Comparison of ENCODE assay signal across 9 cellular contexts in genomic region chr3:72738752-72739520, GRCh38.
DNase-seq lines count a peak whose midpoint lies in the region; ATAC-seq, FAIRE-seq and TF ChIP-seq lines count a peak whose summit lies in the region.
"Had no signal": no experiment of that assay in that cellular context is flagged by ENCODE, and none has a peak within 500 bp of the region (broad histone marks: within the 10 kb centered on the region; RNA-seq: fewer than 3 reads in every experiment).

No MANE protein-coding gene starts in this region.

- BruUV-seq in mammary epithelial cell (replicated peaks; lab: Mats Ljungman, UMichigan) = no TSS peak

- no peaks in the 10 kb centered on the region for H3K27me3 ChIP-seq in mammary epithelial cell (ENCODE audit: insufficient read depth, low read length)

- 44% methylated on average over 15 of the region's 53 CpGs for WGBS in mammary epithelial cell (ENCODE audit: low coverage, missing lambda C conversion rate)

- peak; percentile 68 for ATAC-seq in GM18909 (IDR thresholded peaks at IDR 0.05; ENCODE audit: poor library complexity, unreplicated experiment)

- no peaks in the 10 kb centered on the region for H3K36me3 ChIP-seq in mammary epithelial cell (ENCODE audit: insufficient read depth, low read length)

- no peaks in the 10 kb centered on the region for H3K79me2 ChIP-seq in mammary epithelial cell (ENCODE audit: insufficient read depth, low read length)

- H3K4me3 ChIP-seq in mammary epithelial cell (replicated peaks in 1 of 3; ENCODE audit: insufficient read depth in 1 of 3, low read depth in 2 of 3, low read length in 3 of 3) = peak overlapping the region; percentile 49

- no peaks in the 10 kb centered on the region for H3K4me1 ChIP-seq in mammary epithelial cell (ENCODE audit: insufficient read depth, low read length)

- peak overlapping the region; percentile 90 for H2AFZ ChIP-seq in mammary epithelial cell (ENCODE audit: low read depth, low read length)

- dilution Hi-C loops in mammary epithelial cell (cut with HindIII; ENCODE audit: low sequenced_read_pairs) = no loop called here

- intact Hi-C loops in mammary epithelial cell (cut with micrococcal nuclease) = no loop called here

- H3K4me2 ChIP-seq in mammary epithelial cell (ENCODE audit: insufficient read depth, low read depth, low read length) = peak overlapping the region; percentile 80

- H4K20me1 ChIP-seq in mammary epithelial cell (ENCODE audit: insufficient read depth, low read length) = no peaks in the 10 kb centered on the region

- in situ Hi-C loops in mammary epithelial cell (cut with MboI; ENCODE audit: low sequenced_read_pairs in 2 of 2) = no loop called here

- no peaks in the 10 kb centered on the region for H3K9me3 ChIP-seq in mammary epithelial cell (replicated peaks; ENCODE audit: insufficient read depth, low read length)

- no peak overlapping the region for H3K27ac ChIP-seq in mammary epithelial cell (ENCODE audit: insufficient read depth, low read depth, low read length)

- no peak for FAIRE-seq in urothelium cell line (lab: Jason Lieb, UNC)
- FAIRE-seq: TTC549 had no signal

- no peak for TF ChIP-seq CTCF in mammary epithelial cell (conservative IDR thresholded peaks at IDR 0.05 in 1 of 2, IDR thresholded peaks at IDR 0.05 in 1 of 2; ENCODE audit: extremely low read depth in 1 of 2, insufficient read depth in 1 of 2, low read depth in 1 of 2, low read length in 2 of 2)

- peak; percentile 33 for DNase-seq in LoVo (ENCODE audit: low spot score)
- peak; percentile 37 for DNase-seq in activated CD4-positive, CD25-positive, alpha-beta regulatory T cell treated with anti-CD3 and anti-CD28 coated beads, Interleukin-2, amount 50 U/mL, for 16 hours (ENCODE audit: low read depth, low spot score)
- no peak for DNase-seq in mammary epithelial cell
- peak; percentile 86 for DNase-seq in islet precursor cell
- DNase-seq in stimulated activated CD4-positive, alpha-beta T cell treated with anti-CD3 and anti-CD28 coated beads, Interleukin-15, amount 100 ng/mL, for 48 hours (ENCODE audit: low read depth in 2 of 2) = peak; percentile 55 to 66
- no peak for DNase-seq in inferior parietal cortex (ENCODE audit: extremely low spot score)
- DNase-seq in urothelium cell line (ENCODE audit: low spot score) = no peak

- CTCF ChIA-PET in mammary epithelial cell (lab: Charles Lee; ENCODE audit: low non-redundant PET) = interaction anchor here (0.8 kb wide), 1 partner anchor 16 kb away, joined by 3 read pairs; no protein-coding TSS in a partner anchor

- peak overlapping the region; percentile 5 for H3K9ac ChIP-seq in mammary epithelial cell (ENCODE audit: insufficient read depth, low read length)

Comparison
In these comparisons a context has a peak if more than half of its experiments do, and no peak if none do; other contexts are left out.
1. DNase-seq: peak in LoVo (single experiment), activated CD4-positive, CD25-positive, alpha-beta regulatory T cell treated with anti-CD3 and anti-CD28 coated beads, Interleukin-2, amount 50 U/mL, for 16 hours (single experiment), islet precursor cell (single experiment) and stimulated activated CD4-positive, alpha-beta T cell treated with anti-CD3 and anti-CD28 coated beads, Interleukin-15, amount 100 ng/mL, for 48 hours (2 of 2); none in mammary epithelial cell (single experiment), inferior parietal cortex (single experiment) and urothelium cell line (single experiment).